Comparison of ENCODE assay signal across 8 cellular contexts in genomic region chr10:101050206-101051069, GRCh38. TPM values are rescaled to one million over a fixed set of nuclear protein-coding genes. Genes with fewer than 3 reads are reported as not detected.
A peak's percentile ranks its signal among the peaks of the same experiment; 100 is the strongest.
DNase-seq lines count a peak whose midpoint lies in the region; ATAC-seq and TF ChIP-seq lines count a peak whose summit lies in the region.

No MANE protein-coding gene starts in this region.

- in situ Hi-C loops in SK-MEL-5 (cut with HindIII; ENCODE audit: low pct_unique_long_range_greater_than_20kb, low sequenced_read_pairs) (no loop called here), gastrocnemius medialis (cut with MboI; ENCODE audit: low sequenced_read_pairs in 4 of 4) (no loop called here)

- TF ChIP-seq POLR2A in gastrocnemius medialis (IDR thresholded peaks at IDR 0.05): no peak

- peak; percentile 83 for DNase-seq in DMS 273 (lab: John Stamatoyannopoulos, UW; ENCODE audit: unreplicated experiment)
- no peak for DNase-seq in DMS 273 treated with DMSO at 0.1 percent for 48 hours (lab: John Stamatoyannopoulos, UW)
- peak; percentile 56 for DNase-seq in SK-MEL-5 (ENCODE audit: low read depth, low spot score)
- DNase-seq in activated naive CD4-positive, alpha-beta T cell treated with anti-CD3 and anti-CD28 coated beads, Interleukin-2, amount 50 U/mL, for 16 hours: peak; percentile 78
- DNase-seq in left cardiac atrium: peak; percentile 57
- peak in 1 of 2 donors; percentile 57 for DNase-seq in gastrocnemius medialis

- intact Hi-C loops in left cardiac atrium (cut with DNase I) (no loop called here), gastrocnemius medialis (cut with DNase I; ENCODE audit: low total_unique reads) (no loop called here)

- no peaks in the 10 kb centered on the region for H3K36me3 ChIP-seq in HUES64 (ENCODE audit: insufficient read depth, low read length)
- no peaks in the 10 kb centered on the region for H3K36me3 ChIP-seq in gastrocnemius medialis

- H3K27me3 ChIP-seq in HUES64 (ENCODE audit: insufficient read depth, low read length) (peaks cover 73% of the 10 kb centered on the region), gastrocnemius medialis (peaks cover 34 to 42% (median 40%) of the 10 kb centered on the region in 3 donors)

- peak overlapping the region; percentile 36; the same call in 1 of the 2 replicates for H3K4me3 ChIP-seq in HUES64 (ENCODE audit: low read length)
- peak overlapping the region; percentile 1 to 47 (median 24) for H3K4me3 ChIP-seq in gastrocnemius medialis

- peak; percentile 61 to 92 (median 84) for TF ChIP-seq CTCF in gastrocnemius medialis (IDR thresholded peaks at IDR 0.05 in 4 of 5, conservative IDR thresholded peaks at IDR 0.05 in 1 of 5)

- H3K9ac ChIP-seq in HUES64 (ENCODE audit: low read depth, low read length): no peak overlapping the region; the same call in 1 of the 2 replicates

- no peak overlapping the region for H3K27ac ChIP-seq in HUES64 (ENCODE audit: low read depth, low read length)
- H3K27ac ChIP-seq in gastrocnemius medialis: no peak overlapping the region

- peak; percentile 64 to 66 for ATAC-seq in left cardiac atrium
- ATAC-seq in gastrocnemius medialis: peak; percentile 40 to 50
- ATAC-seq in GM21423 (IDR thresholded peaks at IDR 0.05; ENCODE audit: unreplicated experiment): no peak

- 9% methylated on average over 42 of the region's 42 CpGs for WGBS in HUES64

- peaks cover 20% of the 10 kb centered on the region; the same call in 1 of the 2 replicates for H3K4me1 ChIP-seq in HUES64 (ENCODE audit: insufficient read depth, low read length)
- peaks cover 12 to 21% of the 10 kb centered on the region in 2 donors for H3K4me1 ChIP-seq in gastrocnemius medialis

- H3K9me3 ChIP-seq in HUES64 (ENCODE audit: insufficient read depth, low read depth, low read length) (no peaks in the 10 kb centered on the region), gastrocnemius medialis (no peaks in the 10 kb centered on the region)

RNA-seq across cellular contexts. Expression of gene KAZALD1, which starts 11.4 kb away (rescaled TPM):
- 0.55 TPM for polyA plus RNA-seq in HUES64 (2013, experiment 1 of 2)
- polyA plus RNA-seq in HUES64 (2013, experiment 2 of 2): 1.4 TPM
- 1.9 and 2.3 TPM in 2 replicates for total RNA-seq in SK-MEL-5 (2014; rRNA removed; shearing (Covaris generic))
- 3.7 and 4.6 TPM in 2 replicates for polyA plus RNA-seq in SK-MEL-5 (2015; cell fraction: cytosol; rRNA removed)
- polyA plus RNA-seq in SK-MEL-5 (2015; cell fraction: nucleus; rRNA removed): 1.7 and 6.7 TPM in 2 replicates
- total RNA-seq in left cardiac atrium: 1 to 10 TPM; 7.1 to 7.2 TPM
- 1 to 10 TPM; 1.7 to 3.6 (median 2.2) TPM for total RNA-seq in gastrocnemius medialis

RNA-seq across cellular contexts. Expression of gene SFXN3, which starts 19.4 kb away (rescaled TPM):
- 1.0 TPM for polyA plus RNA-seq in HUES64 (2013, experiment 1 of 2)
- polyA plus RNA-seq in HUES64 (2013, experiment 2 of 2): 0.76 TPM
- 66.8 and 76.9 TPM in 2 replicates for total RNA-seq in SK-MEL-5 (2014; rRNA removed; shearing (Covaris generic))
- 47.4 and 52.3 TPM in 2 replicates for polyA plus RNA-seq in SK-MEL-5 (2015; cell fraction: cytosol; rRNA removed)
- 148 and 158 TPM in 2 replicates for polyA plus RNA-seq in SK-MEL-5 (2015; cell fraction: nucleus; rRNA removed)
- total RNA-seq in left cardiac atrium (10 to 100 TPM; 22.8 to 28.9 TPM), gastrocnemius medialis (1 to 10 TPM; 4.2 to 9.5 (median 7.0) TPM)

RNA-seq across cellular contexts. Expression of gene PDZD7, which starts 19.5 kb away (rescaled TPM):
- 0.30 TPM for polyA plus RNA-seq in HUES64 (2013, experiment 1 of 2)
- 0.19 TPM for polyA plus RNA-seq in HUES64 (2013, experiment 2 of 2)
- 0.74 and 1.5 TPM in 2 replicates for total RNA-seq in SK-MEL-5 (2014; rRNA removed; shearing (Covaris generic))
- 0.98 and 1.5 TPM in 2 replicates for polyA plus RNA-seq in SK-MEL-5 (2015; cell fraction: cytosol; rRNA removed)
- polyA plus RNA-seq in SK-MEL-5 (2015; cell fraction: nucleus; rRNA removed): 2.0 and 6.2 TPM in 2 replicates
- total RNA-seq in left cardiac atrium: under 1 TPM; 0.44 to 0.50 TPM
- under 1 TPM in 1 of 4 donors, not detected in 3; 0.11 TPM for total RNA-seq in gastrocnemius medialis

RNA-seq across cellular contexts. Expression of gene LZTS2, which starts 50.8 kb away (rescaled TPM):
- 44.8 TPM for polyA plus RNA-seq in HUES64 (2013, experiment 1 of 2)
- polyA plus RNA-seq in HUES64 (2013, experiment 2 of 2): 56.4 TPM
- 37.1 and 41.0 TPM in 2 replicates for total RNA-seq in SK-MEL-5 (2014; rRNA removed; shearing (Covaris generic))
- 54.4 and 60.9 TPM in 2 replicates for polyA plus RNA-seq in SK-MEL-5 (2015; cell fraction: cytosol; rRNA removed)
- 89.4 and 107 TPM in 2 replicates for polyA plus RNA-seq in SK-MEL-5 (2015; cell fraction: nucleus; rRNA removed)
- total RNA-seq in left cardiac atrium: 10 to 100 TPM; 43.9 to 47.7 TPM
- 10 to 100 TPM; 22.5 to 44.7 (median 26.7) TPM for total RNA-seq in gastrocnemius medialis
